9 cellular contexts compared by ENCODE assay signal in the genomic region with DNA sequence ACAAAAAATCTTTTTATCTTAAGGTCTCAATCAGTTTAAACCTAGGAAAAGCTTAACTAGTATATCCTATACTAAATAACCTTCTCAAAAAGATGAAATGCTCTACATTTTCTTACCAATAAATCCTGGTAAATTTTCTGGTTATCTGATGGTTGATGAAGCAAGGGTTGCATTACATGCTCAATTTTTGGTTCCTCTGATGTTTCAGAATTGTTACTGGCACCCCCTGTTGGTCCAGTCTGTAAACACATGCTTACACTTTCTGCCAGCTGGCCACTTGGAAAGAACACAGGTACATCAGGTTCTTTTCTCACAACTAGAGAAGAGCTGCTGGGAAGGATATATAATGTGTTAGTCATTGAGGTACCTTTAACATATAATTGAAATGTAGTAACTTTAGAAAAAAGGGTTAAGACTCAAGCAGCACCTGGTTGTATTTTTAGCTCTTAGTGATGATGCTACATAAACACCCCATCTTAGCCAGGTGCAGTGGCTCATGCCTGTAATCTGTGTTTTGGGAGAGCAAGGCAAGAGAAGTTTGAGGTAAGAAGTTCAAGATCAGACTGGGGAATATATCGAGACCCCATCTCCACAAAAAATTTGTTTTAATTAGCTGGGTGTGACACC. TPM values are rescaled to one million over a fixed set of nuclear protein-coding genes. Genes with fewer than 3 reads are reported as not detected.
A peak's percentile ranks its signal among the peaks of the same experiment; 100 is the strongest.
DNase-seq lines count a peak whose midpoint lies in the region; ATAC-seq and TF ChIP-seq lines count a peak whose summit lies in the region.
"Had no signal": no experiment of that assay in that cellular context is flagged by ENCODE, and none has a peak within 500 bp of the region (broad histone marks: within the 10 kb centered on the region; RNA-seq: fewer than 3 reads in every experiment).

No MANE protein-coding gene starts in this region.

- H3K4me3 ChIP-seq in BE2C (ENCODE audit: low read depth, low read length) (no peak overlapping the region), NB4 (ENCODE audit: low read depth, low read length) (no peak overlapping the region), esophagus muscularis mucosa (no peak overlapping the region), parathyroid adenoma (ENCODE audit: low read depth, low read length) (no peak overlapping the region)

- no peak overlapping the region for H3K4me2 ChIP-seq in parathyroid adenoma (ENCODE audit: low read length)

- H3K36me3 ChIP-seq in BE2C (no peaks in the 10 kb centered on the region; the same call in 1 of the 2 replicates), esophagus muscularis mucosa (no peaks in the 10 kb centered on the region), parathyroid adenoma (ENCODE audit: control insufficient read depth, insufficient read depth, low read length) (no peaks in the 10 kb centered on the region)

- no peaks in the 10 kb centered on the region for H3K79me2 ChIP-seq in parathyroid adenoma

- 100% methylated on average over 1 of the region's 1 CpG for WGBS in esophagus muscularis mucosa

- intact Hi-C loops in esophagus muscularis mucosa (cut with DNase I), result loop anchor here (5.0 kb wide), 1 partner anchor 71 kb away; a partner anchor contains a TSS

- TF ChIP-seq CTCF in BE2C (IDR thresholded peaks at IDR 0.05; ENCODE audit: low read depth, low read length) (peak; percentile 53), GM13976 (IDR thresholded peaks at IDR 0.05; ENCODE audit: borderline replicate concordance, control extremely low read depth, extremely low read depth, insufficient read depth, missing control alignments) (peak; percentile 24), NB4 (IDR thresholded peaks at IDR 0.05; ENCODE audit: low read depth, low read length) (peak; percentile 56), esophagus muscularis mucosa (IDR thresholded peaks at IDR 0.05) (peak; percentile 35 to 52 (median 47)), parathyroid adenoma (IDR thresholded peaks at IDR 0.05) (peak; percentile 15)

- in situ Hi-C loops in GM13976 (cut with MboI; ENCODE audit: low sequenced_read_pairs, unreplicated experiment), result no loop called here

- peak; percentile 19 for DNase-seq in BE2C
- peak; percentile 60 for DNase-seq in GM13976 (ENCODE audit: low spot score)
- DNase-seq in NB4 (ENCODE audit: low read depth), result peak; percentile 55
- peak; percentile 14 to 35 for DNase-seq in activated CD4-positive, alpha-beta T cell treated with anti-CD3 and anti-CD28 coated beads for 4 hours
- DNase-seq in esophagus muscularis mucosa (ENCODE audit: extremely low spot score), result no peak
- DNase-seq in islet precursor cell, result no peak

- H3K9me3 ChIP-seq in BE2C (no peaks in the 10 kb centered on the region), esophagus muscularis mucosa (no peaks in the 10 kb centered on the region), parathyroid adenoma (ENCODE audit: control insufficient read depth, low read length) (no peaks in the 10 kb centered on the region)

- H3K27me3 ChIP-seq in BE2C, result no peaks in the 10 kb centered on the region
- no peaks in the 10 kb centered on the region for H3K27me3 ChIP-seq in esophagus muscularis mucosa
- no peaks in the 10 kb centered on the region for H3K27me3 ChIP-seq in parathyroid adenoma (ENCODE audit: control insufficient read depth, insufficient read depth, low read length)

- H3K4me1 ChIP-seq in BE2C (no peaks in the 10 kb centered on the region), esophagus muscularis mucosa (no peaks in the 10 kb centered on the region), parathyroid adenoma (no peaks in the 10 kb centered on the region)

- no peak for ATAC-seq in GM18909 (IDR thresholded peaks at IDR 0.05; ENCODE audit: poor library complexity, unreplicated experiment)
- ATAC-seq: naive thymus-derived CD8-positive, alpha-beta T cell had no signal

- no peak overlapping the region for H3K9ac ChIP-seq in parathyroid adenoma

- no peak for TF ChIP-seq EP300 in esophagus muscularis mucosa (IDR thresholded peaks at IDR 0.05)

- H3K27ac ChIP-seq in esophagus muscularis mucosa (replicated peaks in 1 of 4), result no peak overlapping the region
- no peak overlapping the region for H3K27ac ChIP-seq in parathyroid adenoma

- H2AFZ ChIP-seq in parathyroid adenoma, result no peak overlapping the region

- TF ChIP-seq POLR2A in NB4 (IDR thresholded peaks at IDR 0.05; ENCODE audit: extremely low read depth, insufficient read length) (no peak), esophagus muscularis mucosa (IDR thresholded peaks at IDR 0.05; ENCODE audit: low read depth) (no peak)

RNA-seq across cellular contexts. Expression of a gene that starts 30.9 kb away (rescaled TPM):
- 0.09 TPM for polyA plus RNA-seq in BE2C (2012; ENCODE audit: insufficient read depth, insufficient read length, low read depth)
- 1 to 10 TPM; 2.5 to 4.8 (median 4.1) TPM for total RNA-seq in esophagus muscularis mucosa
- total RNA-seq: naive thymus-derived CD8-positive, alpha-beta T cell had no signal
- polyA plus RNA-seq: naive thymus-derived CD8-positive, alpha-beta T cell had no signal

RNA-seq across cellular contexts. Expression of a gene that starts 51.0 kb away (rescaled TPM):
- 2.5 TPM for polyA plus RNA-seq in BE2C (2012; ENCODE audit: insufficient read depth, insufficient read length, low read depth)
- total RNA-seq in esophagus muscularis mucosa, result 1 to 10 TPM in 1 of 4 donors, under 1 TPM in 3; 0.06 to 2.5 (median 0.78) TPM

Comparison
In these comparisons a context has a peak if more than half of its experiments do, and no peak if none do; other contexts are left out.
1. DNase-seq: peak in BE2C (single experiment), GM13976 (single experiment), NB4 (single experiment) and activated CD4-positive, alpha-beta T cell treated with anti-CD3 and anti-CD28 coated beads for 4 hours (2 of 2); none in esophagus muscularis mucosa (single experiment) and islet precursor cell (single experiment).
2. Peak in every context shown above with its lines, with median percentiles within 50 percentile points of each other: CTCF ChIP-seq.